In the genomic region with DNA sequence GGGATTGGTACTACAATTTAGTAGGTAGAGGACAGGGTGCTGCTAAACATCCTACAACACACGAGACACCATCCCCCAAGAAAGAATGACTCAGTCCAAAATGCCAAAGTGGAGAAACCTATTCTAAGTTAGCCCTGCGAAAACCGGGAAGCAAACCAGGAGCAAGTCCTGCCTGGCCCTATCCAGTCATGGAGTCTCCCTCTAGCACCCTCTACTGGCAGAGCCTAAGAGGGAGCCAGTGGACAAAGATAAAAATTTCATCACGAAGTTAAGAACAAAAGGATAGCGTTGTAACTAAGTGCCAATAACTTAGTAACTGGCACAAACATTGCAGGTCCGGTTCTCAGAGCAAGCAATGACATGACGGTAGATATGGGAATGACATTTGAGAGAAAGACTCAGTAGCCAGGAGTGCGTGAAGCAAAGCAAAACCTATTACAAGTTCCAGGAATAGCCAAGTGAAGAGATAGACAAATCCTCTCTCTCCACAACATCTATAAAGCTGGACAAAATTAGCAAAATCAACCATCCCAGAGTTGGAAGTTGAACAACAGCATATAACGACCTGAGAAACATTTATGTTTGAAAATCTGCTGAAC, we compare ENCODE assay signal across 9 cellular contexts.
DNase-seq lines count a peak whose midpoint lies in the region; ATAC-seq and TF ChIP-seq lines count a peak whose summit lies in the region.
"Had no signal": no experiment of that assay in that cellular context is flagged by ENCODE, and none has a peak within 500 bp of the region (broad histone marks: within the 10 kb centered on the region; RNA-seq: fewer than 3 reads in every experiment).

No MANE protein-coding gene starts in this region.

- H3K27me3 ChIP-seq in PC-9 (ENCODE audit: insufficient read depth, low read depth), result no peaks in the 10 kb centered on the region
- peaks cover 0 to under 1% (median 0%) of the 10 kb centered on the region in 45 donors for H3K27me3 ChIP-seq in dorsolateral prefrontal cortex
- H3K27me3 ChIP-seq in lung (ENCODE audit: control insufficient read depth, insufficient read depth), result no peaks in the 10 kb centered on the region
- H3K27me3 ChIP-seq in aorta (ENCODE audit: control insufficient read depth in 1 of 2, insufficient read depth in 2 of 2, low read length in 1 of 2), result no peaks in the 10 kb centered on the region
- H3K27me3 ChIP-seq: BLaER1 treated with 17β-estradiol and CSF1 and Interleukin-3, amounts not matched to agents 10 nM and 100 nM had no signal

- H3K4me2 ChIP-seq in PC-9, result no peak overlapping the region
- H3K4me2 ChIP-seq: BLaER1 treated with 17β-estradiol and CSF1 and Interleukin-3, amounts not matched to agents 10 nM and 100 nM had no signal

- H3K9me3 ChIP-seq in PC-9 (ENCODE audit: insufficient read depth, low read depth) (no peaks in the 10 kb centered on the region; the same call in 1 of the 2 replicates), lung (ENCODE audit: control insufficient read depth in 2 of 2, insufficient read depth in 1 of 2, low read length in 1 of 2) (peaks cover 0 to 2% of the 10 kb centered on the region in 2 donors), aorta (ENCODE audit: control insufficient read depth, low read length) (no peaks in the 10 kb centered on the region)

- H3K27ac ChIP-seq in PC-9 (no peak overlapping the region), dorsolateral prefrontal cortex (no peak overlapping the region), lung (ENCODE audit: low read depth in 1 of 2, low read length in 1 of 2) (no peak overlapping the region), aorta (ENCODE audit: low read depth in 1 of 2, low read length in 2 of 2) (no peak overlapping the region)
- H3K27ac ChIP-seq: BLaER1 treated with 17β-estradiol and CSF1 and Interleukin-3, amounts not matched to agents 10 nM and 100 nM had no signal

- peak; percentile 74 for TF ChIP-seq CTCF in PC-9 (conservative IDR thresholded peaks at IDR 0.05)
- TF ChIP-seq CTCF in dorsolateral prefrontal cortex (IDR thresholded peaks at IDR 0.05 in 54 of 56, conservative IDR thresholded peaks at IDR 0.05 in 2 of 56; ENCODE audit: low read depth in 1 of 56, partially characterized antibody in 56 of 56), result peak; percentile 54 to 88 (median 77)
- TF ChIP-seq CTCF in lung (IDR thresholded peaks at IDR 0.05; ENCODE audit: control extremely low read depth, extremely low read depth), result peak; percentile 49

- CTCF ChIA-PET in PC-9 (lab: Charles Lee), result no interaction called here

- H3K36me3 ChIP-seq in PC-9 (ENCODE audit: low read depth) (no peaks in the 10 kb centered on the region), lung (ENCODE audit: control insufficient read depth in 2 of 2, insufficient read depth in 2 of 2, low read length in 2 of 2) (no peaks in the 10 kb centered on the region), aorta (ENCODE audit: control insufficient read depth in 1 of 2, insufficient read depth in 2 of 2, low read length in 1 of 2) (no peaks in the 10 kb centered on the region)
- H3K36me3 ChIP-seq: BLaER1 treated with 17β-estradiol and CSF1 and Interleukin-3, amounts not matched to agents 10 nM and 100 nM had no signal

- POLR2A ChIA-PET in PC-9 (lab: Charles Lee; ENCODE audit: unreplicated experiment), result no interaction called here

- H3K4me3 ChIP-seq in PC-9 (no peak overlapping the region), dorsolateral prefrontal cortex (no peak overlapping the region), lung (no peak overlapping the region), aorta (ENCODE audit: low read length in 2 of 2) (no peak overlapping the region)
- H3K4me3 ChIP-seq: BLaER1 treated with 17β-estradiol and CSF1 and Interleukin-3, amounts not matched to agents 10 nM and 100 nM had no signal

- DNase-seq in NCI-H1436 (lab: John Stamatoyannopoulos, UW), result peak; percentile 35
- DNase-seq in NCI-H1436 treated with DMSO at 0.1 percent for 48 hours (lab: John Stamatoyannopoulos, UW), result no peak
- DNase-seq in KBM-7, result peak; percentile 44
- peak; percentile 33 to 38 for DNase-seq in PC-9
- DNase-seq in dorsolateral prefrontal cortex, result peak in 8 of 10 donors; percentile 36 to 63 (median 46)
- DNase-seq in lung (ENCODE audit: low spot score), result peak; percentile 50
- peak in 1 of 2 donors; percentile 51 for DNase-seq in aorta

- no peak overlapping the region for H2AFZ ChIP-seq in PC-9

- WGBS in lung, 2 donors, result 26 to 31% methylated on average over 9 of the region's 9 CpGs
- 17% methylated on average over 9 of the region's 9 CpGs for WGBS in aorta, 2 donors

- in situ Hi-C loops in KBM-7 (cut with MboI; ENCODE audit: low pct_unique_long_range_greater_than_20kb, low sequenced_read_pairs), result no loop called here

- no peaks in the 10 kb centered on the region for H3K79me2 ChIP-seq in PC-9 (ENCODE audit: low read depth)

- no peaks in the 10 kb centered on the region for H3F3A ChIP-seq in PC-9 (ENCODE audit: insufficient read depth, low read depth)

- ATAC-seq in lung (ENCODE audit: insufficient read depth, low FRiP score) (peak; percentile 86), aorta (ENCODE audit: low FRiP score) (peak; percentile 78), HG02763 (IDR thresholded peaks at IDR 0.05; ENCODE audit: unreplicated experiment) (no peak)

- H3K9me2 ChIP-seq in PC-9 (ENCODE audit: insufficient read depth), result no peaks in the 10 kb centered on the region

- BruUV-seq in PC-9 (replicated peaks; lab: Mats Ljungman, UMichigan), result no TSS peak

- no peaks in the 10 kb centered on the region for H4K20me1 ChIP-seq in PC-9 (ENCODE audit: insufficient read depth)
- H4K20me1 ChIP-seq: BLaER1 treated with 17β-estradiol and CSF1 and Interleukin-3, amounts not matched to agents 10 nM and 100 nM had no signal

- intact Hi-C loops in PC-9 (cut with micrococcal nuclease; ENCODE audit: unreplicated experiment) (loop anchor here (1.0 kb wide), 1 partner anchor 1331 kb away; no protein-coding TSS in a partner anchor), dorsolateral prefrontal cortex (cut with DNase I) (loop anchor here (5.0 to 10.0 kb wide), 2 partner anchors 1326 to 1328 kb away; no protein-coding TSS in a partner anchor), aorta (cut with DNase I) (no loop called here)

- no peaks in the 10 kb centered on the region for H3K4me1 ChIP-seq in PC-9 (replicated peaks; ENCODE audit: insufficient read depth)
- no peaks in the 10 kb centered on the region for H3K4me1 ChIP-seq in lung (ENCODE audit: control insufficient read depth in 2 of 2, insufficient read depth in 2 of 2, low read length in 2 of 2)
- H3K4me1 ChIP-seq in aorta (ENCODE audit: control insufficient read depth in 1 of 2, insufficient read depth in 2 of 2, low read length in 2 of 2), result no peaks in the 10 kb centered on the region

Comparison
In these comparisons a context has a peak if more than half of its experiments do, and no peak if none do; other contexts are left out.
1. intact Hi-C loops: an anchor here in PC-9 (1.0 kb wide) and dorsolateral prefrontal cortex (5.0 to 10.0 kb wide); none called in aorta.